ENCODE assay signal across 24 cellular contexts in the genomic region with DNA sequence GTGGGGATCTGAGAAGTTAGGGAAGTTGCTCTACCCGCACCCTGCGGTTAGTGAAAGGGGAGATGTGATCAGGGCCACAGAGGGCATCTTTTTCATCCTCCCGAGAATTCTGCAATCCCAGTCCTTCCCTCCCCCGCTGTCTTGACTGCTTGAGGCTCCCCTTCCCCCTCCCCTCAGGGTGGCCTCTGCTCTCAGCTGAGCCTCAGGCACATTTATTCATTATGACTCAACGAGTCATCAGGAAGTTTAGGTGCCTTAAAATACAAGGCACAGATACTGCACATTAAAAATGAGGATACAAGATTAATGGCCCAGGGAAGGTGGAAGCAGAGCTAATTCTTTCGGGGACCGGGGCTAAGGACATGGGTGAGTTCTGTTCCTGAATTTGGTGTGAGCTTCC.
A peak's percentile ranks its signal among the peaks of the same experiment; 100 is the strongest.
DNase-seq lines count a peak whose midpoint lies in the region; ATAC-seq, FAIRE-seq and TF ChIP-seq lines count a peak whose summit lies in the region.
"Had no signal": no experiment of that assay in that cellular context is flagged by ENCODE, and none has a peak within 500 bp of the region (broad histone marks: within the 10 kb centered on the region; RNA-seq: fewer than 3 reads in every experiment).

No MANE protein-coding gene starts in this region.

- no peak overlapping the region for H3K56ac ChIP-seq in IMR-90 (ENCODE audit: extremely low read depth, insufficient read depth, low read length)

- in situ Hi-C loops in Caki2 (cut with HindIII; ENCODE audit: low pct_unique_long_range_greater_than_20kb, low sequenced_read_pairs), result no loop called here
- in situ Hi-C loops in IMR-90 (cut with MboI; ENCODE audit: low sequenced_read_pairs), result no loop called here

- dilution Hi-C loops in IMR-90 (cut with HindIII; ENCODE audit: low sequenced_read_pairs, unreplicated experiment), result no loop called here

- H3K27me3 ChIP-seq in IMR-90 (ENCODE audit: control insufficient read depth, insufficient read depth, low read length) (peaks cover 8% of the 10 kb centered on the region; the same call in 1 of the 2 replicates), bronchial epithelial cell (ENCODE audit: control insufficient read depth, insufficient read depth, low read length) (no peaks in the 10 kb centered on the region), trophoblast cell (ENCODE audit: insufficient read depth, low read length) (no peaks in the 10 kb centered on the region)

- H3K9ac ChIP-seq in IMR-90 (ENCODE audit: low read depth, low read length) (no peak overlapping the region), trophoblast cell (ENCODE audit: low read length) (no peak overlapping the region)

- no peaks in the 10 kb centered on the region for H3K36me3 ChIP-seq in IMR-90 (ENCODE audit: control insufficient read depth, insufficient read depth, low read length)
- H3K36me3 ChIP-seq in bronchial epithelial cell (ENCODE audit: control insufficient read depth, insufficient read depth, low read length), result no peaks in the 10 kb centered on the region
- H3K36me3 ChIP-seq in trophoblast cell (ENCODE audit: control insufficient read depth in 1 of 2, insufficient read depth in 2 of 2, low read length in 2 of 2), result no peaks in the 10 kb centered on the region
- H3K36me3 ChIP-seq: left lung, suprapubic skin had no signal

- POLR2A ChIA-PET in IMR-90 (lab: Charles Lee; ENCODE audit: unreplicated experiment), result interaction anchor here (0.6 kb wide), 1 partner anchor 200 kb away, joined by 3 read pairs; no protein-coding TSS in a partner anchor

- DNase-seq in Caki2 (ENCODE audit: low read depth) (peak; percentile 48), IMR-90 (peak; percentile 26), bronchial epithelial cell (ENCODE audit: low read depth) (peak; percentile 10), trophoblast cell (peak; percentile 35 to 69), cerebellum (ENCODE audit: low spot score) (no peak), progenitor cell of endocrine pancreas (ENCODE audit: low spot score, unreplicated experiment) (no peak)
- DNase-seq: CD4-positive, alpha-beta T cell; DMS 273 treated with DMSO at 0.1 percent for 48 hours; GF-D8; Karpas-422; left lung; MV-4-11; naive thymus-derived CD4-positive, alpha-beta T cell; NCI-H1694 treated with DMSO at 0.1 percent for 48 hours; NCI-H526 treated with DMSO at 0.1 percent for 48 hours; retina had no signal

- peaks cover 20% of the 10 kb centered on the region for H3K27me3 Mint-ChIP-seq in progenitor cell of endocrine pancreas
- H3K27me3 Mint-ChIP-seq: activated naive CD8-positive, alpha-beta T cell; CD4-positive, alpha-beta T cell; naive thymus-derived CD4-positive, alpha-beta T cell had no signal

- H3K14ac ChIP-seq in IMR-90 (replicated peaks; ENCODE audit: low read depth, low read length), result peak overlapping the region; percentile 63
- H3K14ac ChIP-seq in trophoblast cell (ENCODE audit: low read length), result no peak overlapping the region

- CTCF ChIA-PET in IMR-90 (lab: Yijun Ruan, JAX), result no interaction called here

- TF ChIP-seq RAD21 in IMR-90 (IDR thresholded peaks at IDR 0.05; ENCODE audit: low read length), result no peak

- H3K4me2 ChIP-seq in IMR-90 (ENCODE audit: low read depth, low read length) (peak overlapping the region; percentile 31; the same call in 1 of the 2 replicates), trophoblast cell (ENCODE audit: low read length) (no peak overlapping the region)

- H4K91ac ChIP-seq in IMR-90 (ENCODE audit: insufficient read depth, low read depth, low read length), result no peak overlapping the region
- H4K91ac ChIP-seq in trophoblast cell (ENCODE audit: low read depth, low read length), result no peak overlapping the region

- peaks cover 7% of the 10 kb centered on the region for H3K36me3 Mint-ChIP-seq in progenitor cell of endocrine pancreas (ENCODE audit: insufficient read depth)

- H3K79me1 ChIP-seq in IMR-90 (ENCODE audit: low read depth in 1 of 2, low read length in 2 of 2), result no peaks in the 10 kb centered on the region
- no peaks in the 10 kb centered on the region for H3K79me1 ChIP-seq in trophoblast cell (ENCODE audit: low read length)

- H3K27ac ChIP-seq in IMR-90 (ENCODE audit: insufficient read depth, low read length) (no peak overlapping the region), trophoblast cell (ENCODE audit: low read depth, low read length) (no peak overlapping the region)
- H3K27ac ChIP-seq: epithelial cell of prostate, left lung, suprapubic skin had no signal

- no peak overlapping the region for H3K4me3 Mint-ChIP-seq in progenitor cell of endocrine pancreas (ENCODE audit: low read depth)
- H3K4me3 Mint-ChIP-seq: activated naive CD8-positive, alpha-beta T cell; CD4-positive, alpha-beta T cell; mesothelial cell of epicardium; naive thymus-derived CD4-positive, alpha-beta T cell; stimulated activated memory B cell treated with anti-CD40 and anti-IgM and Interleukin-4, amounts not matched to agents 10 μg/mL and 1 μg/mL and 100 μg/mL, for 72 hours; T-helper 2 cell treated with Interferon-gamma antibody and Interleukin-4, amounts not matched to agents 5 μg/mL and 100 μg/mL, for 36 hours had no signal

- H3K27ac Mint-ChIP-seq in progenitor cell of endocrine pancreas, result no peak overlapping the region
- H3K27ac Mint-ChIP-seq: activated naive CD8-positive, alpha-beta T cell; CD4-positive, alpha-beta T cell; mesothelial cell of epicardium; stimulated activated memory B cell treated with anti-CD40 and anti-IgM and Interleukin-4, amounts not matched to agents 10 μg/mL and 1 μg/mL and 100 μg/mL, for 72 hours; T-helper 2 cell treated with Interferon-gamma antibody and Interleukin-4, amounts not matched to agents 5 μg/mL and 100 μg/mL, for 36 hours had no signal

- no peak overlapping the region for H2BK12ac ChIP-seq in trophoblast cell (ENCODE audit: low read length)

- no peak overlapping the region for H4K5ac ChIP-seq in IMR-90 (ENCODE audit: low read depth, low read length)

- no peak overlapping the region for H2BK20ac ChIP-seq in IMR-90 (ENCODE audit: low read depth, low read length)

- H3K18ac ChIP-seq in IMR-90 (ENCODE audit: low read depth, low read length), result no peak overlapping the region
- H3K18ac ChIP-seq in trophoblast cell (ENCODE audit: low read length), result no peak overlapping the region

- BruUV-seq in IMR-90 (replicated peaks; lab: Mats Ljungman, UMichigan), result no TSS peak

- H3K4me1 ChIP-seq in IMR-90 (ENCODE audit: control insufficient read depth, insufficient read depth, low read length), result peaks cover 4% of the 10 kb centered on the region
- no peaks in the 10 kb centered on the region for H3K4me1 ChIP-seq in trophoblast cell (ENCODE audit: control insufficient read depth in 1 of 2, insufficient read depth in 2 of 2, low read length in 2 of 2)
- H3K4me1 ChIP-seq: left lung, suprapubic skin had no signal

- no peak for TF ChIP-seq POLR2A in IMR-90 (IDR thresholded peaks at IDR 0.05; ENCODE audit: low read depth, low read length)

- H2BK5ac ChIP-seq in IMR-90 (ENCODE audit: low read depth, low read length, poor library complexity, severe bottlenecking) (no peak overlapping the region), trophoblast cell (ENCODE audit: low read depth, low read length, poor library complexity) (no peak overlapping the region)

- H3K4ac ChIP-seq in IMR-90 (ENCODE audit: low read depth, low read length), result no peak overlapping the region; the same call in 1 of the 2 replicates
- no peak overlapping the region for H3K4ac ChIP-seq in trophoblast cell (ENCODE audit: low read depth, low read length)

- TF ChIP-seq CTCF in IMR-90 (conservative IDR thresholded peaks at IDR 0.05; ENCODE audit: low read depth, low read length) (no peak), bronchial epithelial cell (IDR thresholded peaks at IDR 0.05; ENCODE audit: insufficient read depth, low read length, severe bottlenecking) (no peak), progenitor cell of endocrine pancreas (IDR thresholded peaks at IDR 0.05; ENCODE audit: unreplicated experiment) (no peak)

- no peak overlapping the region for H2BK120ac ChIP-seq in IMR-90 (ENCODE audit: low read depth, low read length)
- no peak overlapping the region for H2BK120ac ChIP-seq in trophoblast cell (ENCODE audit: insufficient read depth, low read length, poor library complexity)

- H3K23ac ChIP-seq in IMR-90 (ENCODE audit: low read depth, low read length) (no peak overlapping the region), trophoblast cell (ENCODE audit: low read length) (no peak overlapping the region)

- H4K8ac ChIP-seq in IMR-90 (ENCODE audit: low read depth in 2 of 2, low read length in 2 of 2), result no peak overlapping the region
- H4K8ac ChIP-seq in trophoblast cell (ENCODE audit: low read depth, low read length), result no peak overlapping the region

- ATAC-seq in IMR-90 (ENCODE audit: low read depth) (peak; percentile 93), HG03460 (IDR thresholded peaks at IDR 0.05; ENCODE audit: unreplicated experiment) (no peak)
- ATAC-seq: left lung; naive thymus-derived CD4-positive, alpha-beta T cell; stimulated activated memory B cell treated with anti-CD40 and anti-IgM and Interleukin-4, amounts not matched to agents 10 μg/mL and 1 μg/mL and 100 μg/mL, for 72 hours had no signal

- H2BK15ac ChIP-seq in IMR-90 (ENCODE audit: low read depth, low read length), result no peak overlapping the region

- H2AK5ac ChIP-seq in IMR-90 (ENCODE audit: low read depth, low read length) (no peak overlapping the region), trophoblast cell (ENCODE audit: low read length) (no peak overlapping the region)

- no peak overlapping the region for H2AK9ac ChIP-seq in IMR-90 (replicated peaks; ENCODE audit: low read depth, low read length, poor library complexity)

- no peaks in the 10 kb centered on the region for H3K79me2 ChIP-seq in trophoblast cell (ENCODE audit: control insufficient read depth, insufficient read depth, low read length, poor library complexity)

- whole genome bisulfite sequencing in IMR-90 (ENCODE audit: extremely low coverage in 2 of 2, insufficient read length in 1 of 2), 2 experiments, result no CpG with 5 or more reads among the region's 7 CpGs
- WGBS in trophoblast cell (ENCODE audit: extremely low coverage, insufficient coverage, insufficient read length), result no CpG with 5 or more reads among the region's 7 CpGs

- no peak overlapping the region for H4K12ac ChIP-seq in trophoblast cell (ENCODE audit: low read depth, low read length)

- H3K9me3 Mint-ChIP-seq in progenitor cell of endocrine pancreas (ENCODE audit: low read depth), result peaks cover 12% of the 10 kb centered on the region

- intact Hi-C loops in IMR-90 (cut with micrococcal nuclease), result no loop called here

- no peaks in the 10 kb centered on the region for H3K9me1 ChIP-seq in IMR-90 (ENCODE audit: insufficient read depth, low read length)

- H2AFZ ChIP-seq in IMR-90 (replicated peaks; ENCODE audit: low read length, poor library complexity) (no peak overlapping the region), trophoblast cell (ENCODE audit: insufficient read depth, low read length, poor library complexity) (no peak overlapping the region)

- no peaks in the 10 kb centered on the region; the same call in 1 of the 2 replicates for H4K20me1 ChIP-seq in IMR-90 (ENCODE audit: insufficient read depth, low read length)

- no peak for FAIRE-seq in bronchial epithelial cell (lab: Jason Lieb, UNC)
- FAIRE-seq: astrocyte had no signal

- H3K9me3 ChIP-seq in IMR-90 (ENCODE audit: control insufficient read depth, insufficient read depth, low read length) (peaks cover 17% of the 10 kb centered on the region), trophoblast cell (ENCODE audit: insufficient read depth, low read depth, low read length) (peaks cover 18% of the 10 kb centered on the region)

- H3K4me1 Mint-ChIP-seq in progenitor cell of endocrine pancreas (ENCODE audit: low read depth), result no peaks in the 10 kb centered on the region
- H3K4me1 Mint-ChIP-seq: mesothelial cell of epicardium; stimulated activated memory B cell treated with anti-CD40 and anti-IgM and Interleukin-4, amounts not matched to agents 10 μg/mL and 1 μg/mL and 100 μg/mL, for 72 hours had no signal

- H3K4me3 ChIP-seq in IMR-90 (ENCODE audit: insufficient read depth, low read depth, low read length), result no peak overlapping the region
- no peak overlapping the region for H3K4me3 ChIP-seq in bronchial epithelial cell (ENCODE audit: low read depth, low read length)
- H3K4me3 ChIP-seq in trophoblast cell (ENCODE audit: low read depth, low read length), result no peak overlapping the region
- H3K4me3 ChIP-seq: left lung, suprapubic skin had no signal

Comparison
In these comparisons a context has a peak if more than half of its experiments do, and no peak if none do; other contexts are left out.
1. DNase-seq: peak in Caki2 (single experiment), IMR-90 (single experiment), bronchial epithelial cell (single experiment) and trophoblast cell (2 of 2); none in cerebellum (single experiment) and progenitor cell of endocrine pancreas (single experiment).